In genomic region chr1:32020338-32020737, GRCh38 we compare ENCODE assay signal across 13 cellular contexts. TPM values are rescaled to one million over a fixed set of nuclear protein-coding genes. Genes with fewer than 3 reads are reported as not detected.
DNase-seq lines count a peak whose midpoint lies in the region; ATAC-seq, FAIRE-seq and TF ChIP-seq lines count a peak whose summit lies in the region.
"Had no signal": no experiment of that assay in that cellular context is flagged by ENCODE, and none has a peak within 500 bp of the region (broad histone marks: within the 10 kb centered on the region; RNA-seq: fewer than 3 reads in every experiment).

No MANE protein-coding gene starts in this region.

- no peak for TF ChIP-seq CTCF in thoracic aorta (IDR thresholded peaks at IDR 0.05)
- TF ChIP-seq CTCF in D721Med (IDR thresholded peaks at IDR 0.05; ENCODE audit: insufficient read depth, missing control alignments), result no peak

- H3K36me3 Mint-ChIP-seq in activated naive CD8-positive, alpha-beta T cell, result no peaks in the 10 kb centered on the region
- H3K36me3 Mint-ChIP-seq in activated naive CD8-positive, alpha-beta T cell treated with anti-CD3 and anti-CD28 coated beads for 36 hours, result peaks cover 46% of the 10 kb centered on the region
- H3K36me3 Mint-ChIP-seq in activated CD8-positive, alpha-beta T cell treated with anti-CD3 and anti-CD28 coated beads, Interleukin-2, amount 10 ng/mL, durations not matched to agents 7 days and 5 days (ENCODE audit: low read depth), result peaks cover 59% of the 10 kb centered on the region

- CTCF ChIA-PET in activated CD8-positive, alpha-beta T cell treated with anti-CD3 and anti-CD28 coated beads, Interleukin-2, amount 10 ng/mL, durations not matched to agents 7 days and 5 days (lab: Charles Lee), result interaction anchor here (0.6 to 1.5 kb wide), 3 partner anchors 17 to 127 kb away, joined by 3 to 6 read pairs (median 3); no protein-coding TSS in a partner anchor

- H3K9me3 Mint-ChIP-seq in activated naive CD8-positive, alpha-beta T cell (ENCODE audit: low read depth), result no peaks in the 10 kb centered on the region
- H3K9me3 Mint-ChIP-seq in activated naive CD8-positive, alpha-beta T cell treated with anti-CD3 and anti-CD28 coated beads for 36 hours, result no peaks in the 10 kb centered on the region
- no peaks in the 10 kb centered on the region for H3K9me3 Mint-ChIP-seq in activated CD8-positive, alpha-beta T cell treated with anti-CD3 and anti-CD28 coated beads, Interleukin-2, amount 10 ng/mL, durations not matched to agents 7 days and 5 days (ENCODE audit: insufficient read depth)

- peak overlapping the region; percentile 50 for H3K27ac Mint-ChIP-seq in activated naive CD8-positive, alpha-beta T cell
- no peak overlapping the region for H3K27ac Mint-ChIP-seq in activated naive CD8-positive, alpha-beta T cell treated with anti-CD3 and anti-CD28 coated beads for 36 hours
- H3K27ac Mint-ChIP-seq in activated CD8-positive, alpha-beta T cell treated with anti-CD3 and anti-CD28 coated beads, Interleukin-2, amount 10 ng/mL, durations not matched to agents 7 days and 5 days, result peak overlapping the region; percentile 61

- no peaks in the 10 kb centered on the region for H3K27me3 ChIP-seq in thoracic aorta (replicated peaks; ENCODE audit: insufficient read depth)

- peaks cover 65 to 83% of the 10 kb centered on the region in 2 donors for H3K4me1 ChIP-seq in thoracic aorta (ENCODE audit: control insufficient read depth in 1 of 2, low read depth in 2 of 2)

- no peaks in the 10 kb centered on the region for H3K27me3 Mint-ChIP-seq in activated naive CD8-positive, alpha-beta T cell
- no peaks in the 10 kb centered on the region for H3K27me3 Mint-ChIP-seq in activated naive CD8-positive, alpha-beta T cell treated with anti-CD3 and anti-CD28 coated beads for 36 hours
- H3K27me3 Mint-ChIP-seq in activated CD8-positive, alpha-beta T cell treated with anti-CD3 and anti-CD28 coated beads, Interleukin-2, amount 10 ng/mL, durations not matched to agents 7 days and 5 days (ENCODE audit: low read depth), result no peaks in the 10 kb centered on the region

- H3K4me3 ChIP-seq in thoracic aorta, result peak overlapping the region; percentile 14
- H3K4me3 ChIP-seq: skin epidermis had no signal

- H3K4me3 Mint-ChIP-seq in activated naive CD8-positive, alpha-beta T cell, result peak overlapping the region; percentile 45
- H3K4me3 Mint-ChIP-seq in activated naive CD8-positive, alpha-beta T cell treated with anti-CD3 and anti-CD28 coated beads for 36 hours, result no peak overlapping the region
- no peak overlapping the region for H3K4me3 Mint-ChIP-seq in activated CD8-positive, alpha-beta T cell treated with anti-CD3 and anti-CD28 coated beads, Interleukin-2, amount 10 ng/mL, durations not matched to agents 7 days and 5 days

- POLR2A ChIA-PET in activated CD8-positive, alpha-beta T cell treated with anti-CD3 and anti-CD28 coated beads, Interleukin-2, amount 10 ng/mL, durations not matched to agents 7 days and 5 days (lab: Charles Lee), result interaction anchor here (1.0 to 1.1 kb wide), 2 partner anchors 15 to 35 kb away, joined by 3 to 4 read pairs; no protein-coding TSS in a partner anchor

- no peak for DNase-seq in activated naive CD8-positive, alpha-beta T cell treated with anti-CD3 and anti-CD28 coated beads for 36 hours
- no peak for DNase-seq in activated CD8-positive, alpha-beta T cell treated with anti-CD3 and anti-CD28 coated beads, Interleukin-2, amount 10 ng/mL, durations not matched to agents 7 days and 5 days
- no peak for DNase-seq in left ventricle myocardium superior
- no peak for DNase-seq in thoracic aorta (ENCODE audit: low spot score)
- no peak for DNase-seq in DMS 273 treated with DMSO at 0.1 percent for 48 hours (lab: John Stamatoyannopoulos, UW)
- DNase-seq in D721Med (ENCODE audit: insufficient read length, low spot score), result no peak
- DNase-seq: cortex of kidney, mesenchymal stem cell, NCI-H1092 treated with DMSO at 0.1 percent for 48 hours, NCI-H774 had no signal

- H3K27ac ChIP-seq in thoracic aorta, result no peak overlapping the region

- H3K36me3 ChIP-seq in thoracic aorta, result no peaks in the 10 kb centered on the region

- H3K4me1 Mint-ChIP-seq in activated naive CD8-positive, alpha-beta T cell (ENCODE audit: low read depth), result peaks cover 53% of the 10 kb centered on the region
- peaks cover 45% of the 10 kb centered on the region for H3K4me1 Mint-ChIP-seq in activated naive CD8-positive, alpha-beta T cell treated with anti-CD3 and anti-CD28 coated beads for 36 hours
- H3K4me1 Mint-ChIP-seq in activated CD8-positive, alpha-beta T cell treated with anti-CD3 and anti-CD28 coated beads, Interleukin-2, amount 10 ng/mL, durations not matched to agents 7 days and 5 days (ENCODE audit: low read depth), result peaks cover 50% of the 10 kb centered on the region

- H3K9me3 ChIP-seq in thoracic aorta, result no peaks in the 10 kb centered on the region

- ATAC-seq in activated CD8-positive, alpha-beta T cell treated with anti-CD3 and anti-CD28 coated beads, Interleukin-2, amount 10 ng/mL, durations not matched to agents 7 days and 5 days, result no peak
- ATAC-seq in left ventricle myocardium superior (peak; percentile 68), thoracic aorta (ENCODE audit: insufficient number of reproducible peaks, low FRiP score, low read depth) (no peak), HG03521 (IDR thresholded peaks at IDR 0.05; ENCODE audit: unreplicated experiment) (no peak)

- no peak for FAIRE-seq in D721Med (lab: Jason Lieb, UNC)

- intact Hi-C loops in left ventricle myocardium superior (cut with micrococcal nuclease), result no loop called here

RNA-seq across cellular contexts. Expression of gene KHDRBS1, which starts 6.7 kb away (rescaled TPM):
- 100 to 1,000 TPM; 221 to 222 TPM for total RNA-seq in activated naive CD8-positive, alpha-beta T cell treated with anti-CD3 and anti-CD28 coated beads for 36 hours
- 100 to 1,000 TPM; 194 to 197 TPM for total RNA-seq in activated CD8-positive, alpha-beta T cell treated with anti-CD3 and anti-CD28 coated beads, Interleukin-2, amount 10 ng/mL, durations not matched to agents 7 days and 5 days
- total RNA-seq in left ventricle myocardium superior (61.7 TPM), thoracic aorta (10 to 100 TPM; 45.5 to 82.6 TPM)

RNA-seq across cellular contexts. Expression of gene TMEM39B, which starts 52.4 kb away (rescaled TPM):
- total RNA-seq in activated naive CD8-positive, alpha-beta T cell treated with anti-CD3 and anti-CD28 coated beads for 36 hours, result 10 to 100 TPM; 24.0 to 25.2 TPM
- total RNA-seq in activated CD8-positive, alpha-beta T cell treated with anti-CD3 and anti-CD28 coated beads, Interleukin-2, amount 10 ng/mL, durations not matched to agents 7 days and 5 days, result 10 to 100 TPM; 32.6 to 36.2 TPM
- total RNA-seq in left ventricle myocardium superior (5.6 TPM), thoracic aorta (1 to 10 TPM; 5.1 to 5.8 TPM)
